In genomic region chr15:101526442-101526841, GRCh38 we compare ENCODE assay signal across 21 cellular contexts. TPM values are rescaled to one million over a fixed set of nuclear protein-coding genes. Genes with fewer than 3 reads are reported as not detected.
DNase-seq lines count a peak whose midpoint lies in the region; ATAC-seq and TF ChIP-seq lines count a peak whose summit lies in the region.
"Had no signal": no experiment of that assay in that cellular context is flagged by ENCODE, and none has a peak within 500 bp of the region (broad histone marks: within the 10 kb centered on the region; RNA-seq: fewer than 3 reads in every experiment).

No MANE protein-coding gene starts in this region.

- peak overlapping the region; percentile 76; the same call in 1 of the 2 replicates for H2AFZ ChIP-seq in GM23338
- H2AFZ ChIP-seq in neuronal stem cell (ENCODE audit: low read length) = no peak overlapping the region

- H3K9me3 ChIP-seq in BLaER1 (no peaks in the 10 kb centered on the region), esophagus muscularis mucosa (no peaks in the 10 kb centered on the region), neuronal stem cell (replicated peaks in 1 of 2; ENCODE audit: control insufficient read depth in 2 of 2, insufficient read depth in 1 of 2, low read depth in 1 of 2, low read length in 2 of 2) (peaks cover 0 to 2% of the 10 kb centered on the region in 2 donors)
- H3K9me3 ChIP-seq: Caco-2, HAP-1 had no signal

- TF ChIP-seq EP300 in esophagus muscularis mucosa (IDR thresholded peaks at IDR 0.05) = no peak

- no peak overlapping the region for H4K91ac ChIP-seq in neuronal stem cell (ENCODE audit: low read depth, low read length, poor library complexity)

- H4K20me1 ChIP-seq in BLaER1 (no peaks in the 10 kb centered on the region), GM23338 (replicated peaks; ENCODE audit: insufficient read depth) (no peaks in the 10 kb centered on the region)

- H3K9ac ChIP-seq in BLaER1 (no peak overlapping the region), neuronal stem cell (ENCODE audit: low read depth, low read length, poor library complexity) (no peak overlapping the region)

- H3K27ac Mint-ChIP-seq in GM23338 = no peak overlapping the region
- no peak overlapping the region for H3K27ac Mint-ChIP-seq in natural killer cell treated with Interleukin-12 subunit alpha and Interleukin-12 subunit beta and Interleukin-15 and Interleukin-18, amount 100 ng/mL, for 72 hours
- H3K27ac Mint-ChIP-seq in stimulated activated naive B cell treated with anti-CD40 and anti-IgM and Interleukin-4, amounts not matched to agents 10 μg/mL and 1 μg/mL and 100 μg/mL, for 72 hours = no peak overlapping the region
- H3K27ac Mint-ChIP-seq: CD4-positive, CD25-positive, alpha-beta regulatory T cell had no signal

- H3K4ac ChIP-seq in neuronal stem cell (ENCODE audit: low read length) = no peak overlapping the region

- H3K27me3 ChIP-seq in BLaER1 (no peaks in the 10 kb centered on the region), GM23338 (ENCODE audit: insufficient read depth) (no peaks in the 10 kb centered on the region), esophagus muscularis mucosa (peaks cover 0 to 15% (median 0%) of the 10 kb centered on the region in 4 donors), neuronal stem cell (ENCODE audit: control insufficient read depth in 3 of 3, insufficient read depth in 3 of 3, low read depth in 1 of 3, low read length in 3 of 3) (peaks cover 0 to 13% (median 0%) of the 10 kb centered on the region in 3 experiments)

- DNase-seq in GM23338 (ENCODE audit: low spot score) (peak; percentile 37), esophagus muscularis mucosa (ENCODE audit: extremely low spot score) (peak; percentile 90), neuronal stem cell (ENCODE audit: low spot score) (no peak), NCI-H69 (lab: John Stamatoyannopoulos, UW) (no peak)
- no peak for DNase-seq in natural killer cell treated with Interleukin-12 subunit alpha and Interleukin-12 subunit beta and Interleukin-15 and Interleukin-18, amount 100 ng/mL, for 72 hours (ENCODE audit: low spot score)
- DNase-seq in stimulated activated naive B cell treated with anti-CD40 and anti-IgM and Interleukin-4, amounts not matched to agents 10 μg/mL and 1 μg/mL and 100 μg/mL, for 72 hours = no peak
- DNase-seq: ACHN; AML-193; Caco-2; CD4-positive, CD25-positive, alpha-beta regulatory T cell; GF-D8; KBM-7; MV-4-11; NCI-H1694 treated with DMSO at 0.1 percent for 48 hours; NCI-H510A; NCI-H774; Right ventricle myocardium superior; SW 1271 had no signal

- no peak overlapping the region for H4K8ac ChIP-seq in neuronal stem cell (ENCODE audit: low read depth, low read length)

- H3K4me2 ChIP-seq in BLaER1 (peak overlapping the region; percentile 77), GM23338 (no peak overlapping the region), neuronal stem cell (ENCODE audit: insufficient read depth, low read length, poor library complexity, severe bottlenecking) (no peak overlapping the region)

- no peak overlapping the region for H3K4me3 Mint-ChIP-seq in GM23338
- no peak overlapping the region for H3K4me3 Mint-ChIP-seq in natural killer cell treated with Interleukin-12 subunit alpha and Interleukin-12 subunit beta and Interleukin-15 and Interleukin-18, amount 100 ng/mL, for 72 hours
- H3K4me3 Mint-ChIP-seq in stimulated activated naive B cell treated with anti-CD40 and anti-IgM and Interleukin-4, amounts not matched to agents 10 μg/mL and 1 μg/mL and 100 μg/mL, for 72 hours = no peak overlapping the region
- H3K4me3 Mint-ChIP-seq: CD4-positive, CD25-positive, alpha-beta regulatory T cell had no signal

- H3K4me1 Mint-ChIP-seq in GM23338 = peaks cover 11% of the 10 kb centered on the region; the same call in 2 of the 3 replicates
- H3K4me1 Mint-ChIP-seq in natural killer cell treated with Interleukin-12 subunit alpha and Interleukin-12 subunit beta and Interleukin-15 and Interleukin-18, amount 100 ng/mL, for 72 hours (ENCODE audit: low read depth in 2 of 2) = peaks cover 0 to 5% of the 10 kb centered on the region in 2 donors
- H3K4me1 Mint-ChIP-seq in stimulated activated naive B cell treated with anti-CD40 and anti-IgM and Interleukin-4, amounts not matched to agents 10 μg/mL and 1 μg/mL and 100 μg/mL, for 72 hours = peaks cover 0 to 3% of the 10 kb centered on the region in 2 donors

- H3K36me3 Mint-ChIP-seq in GM23338 (ENCODE audit: low read depth) = no peaks in the 10 kb centered on the region
- H3K36me3 Mint-ChIP-seq in natural killer cell treated with Interleukin-12 subunit alpha and Interleukin-12 subunit beta and Interleukin-15 and Interleukin-18, amount 100 ng/mL, for 72 hours = no peaks in the 10 kb centered on the region
- no peaks in the 10 kb centered on the region for H3K36me3 Mint-ChIP-seq in stimulated activated naive B cell treated with anti-CD40 and anti-IgM and Interleukin-4, amounts not matched to agents 10 μg/mL and 1 μg/mL and 100 μg/mL, for 72 hours
- H3K36me3 Mint-ChIP-seq: CD4-positive, CD25-positive, alpha-beta regulatory T cell had no signal

- TF ChIP-seq CTCF in GM23338 (conservative IDR thresholded peaks at IDR 0.05; ENCODE audit: low read depth in 2 of 2) = no peak
- no peak for TF ChIP-seq CTCF in esophagus muscularis mucosa (IDR thresholded peaks at IDR 0.05)

- peak overlapping the region; percentile 56 for H2AK5ac ChIP-seq in neuronal stem cell (ENCODE audit: low read depth, low read length)

- no peak overlapping the region for H3K27ac ChIP-seq in BLaER1
- no peak overlapping the region for H3K27ac ChIP-seq in GM23338 (ENCODE audit: low read depth)
- H3K27ac ChIP-seq in esophagus muscularis mucosa (replicated peaks in 1 of 4) = no peak overlapping the region
- no peak overlapping the region for H3K27ac ChIP-seq in neuronal stem cell (replicated peaks; ENCODE audit: low read length)

- H3K9me3 Mint-ChIP-seq in GM23338 = no peaks in the 10 kb centered on the region
- no peaks in the 10 kb centered on the region for H3K9me3 Mint-ChIP-seq in natural killer cell treated with Interleukin-12 subunit alpha and Interleukin-12 subunit beta and Interleukin-15 and Interleukin-18, amount 100 ng/mL, for 72 hours
- no peaks in the 10 kb centered on the region for H3K9me3 Mint-ChIP-seq in stimulated activated naive B cell treated with anti-CD40 and anti-IgM and Interleukin-4, amounts not matched to agents 10 μg/mL and 1 μg/mL and 100 μg/mL, for 72 hours

- H3K4me1 ChIP-seq in BLaER1 = peaks cover 88% of the 10 kb centered on the region
- H3K4me1 ChIP-seq in GM23338 (ENCODE audit: insufficient read depth) = no peaks in the 10 kb centered on the region
- H3K4me1 ChIP-seq in esophagus muscularis mucosa = peaks cover 12 to 22% (median 22%) of the 10 kb centered on the region in 4 donors
- peaks cover 0 to 6% of the 10 kb centered on the region in 2 donors for H3K4me1 ChIP-seq in neuronal stem cell (ENCODE audit: control insufficient read depth in 2 of 2, insufficient read depth in 1 of 2, low read depth in 1 of 2, low read length in 2 of 2)
- H3K4me1 ChIP-seq: HAP-1 had no signal

- no peaks in the 10 kb centered on the region for H3K9me2 ChIP-seq in GM23338 (ENCODE audit: insufficient read depth)

- no peak overlapping the region for H3K4me3 ChIP-seq in BLaER1
- H3K4me3 ChIP-seq in GM23338 = no peak overlapping the region
- no peak overlapping the region for H3K4me3 ChIP-seq in esophagus muscularis mucosa
- H3K4me3 ChIP-seq in neuronal stem cell (ENCODE audit: low read length in 2 of 2) = no peak overlapping the region
- H3K4me3 ChIP-seq: HAP-1 had no signal

- H3K27me3 Mint-ChIP-seq in GM23338 (ENCODE audit: insufficient read depth, low read depth, poor library complexity) = peaks cover 5% of the 10 kb centered on the region
- H3K27me3 Mint-ChIP-seq in natural killer cell treated with Interleukin-12 subunit alpha and Interleukin-12 subunit beta and Interleukin-15 and Interleukin-18, amount 100 ng/mL, for 72 hours = peaks cover 0 to 10% of the 10 kb centered on the region in 2 donors
- H3K27me3 Mint-ChIP-seq in stimulated activated naive B cell treated with anti-CD40 and anti-IgM and Interleukin-4, amounts not matched to agents 10 μg/mL and 1 μg/mL and 100 μg/mL, for 72 hours = peaks cover 10 to 25% of the 10 kb centered on the region in 2 donors

- no peak overlapping the region for H3K14ac ChIP-seq in neuronal stem cell (ENCODE audit: low read length)

- ATAC-seq in GM23338 (peak; percentile 65), GM21786 (IDR thresholded peaks at IDR 0.05; ENCODE audit: unreplicated experiment) (no peak)
- ATAC-seq in natural killer cell treated with Interleukin-12 subunit alpha and Interleukin-12 subunit beta and Interleukin-15 and Interleukin-18, amount 100 ng/mL, for 72 hours = no peak
- ATAC-seq in stimulated activated naive B cell treated with anti-CD40 and anti-IgM and Interleukin-4, amounts not matched to agents 10 μg/mL and 1 μg/mL and 100 μg/mL, for 72 hours (replicated peaks) = no peak

- H2BK5ac ChIP-seq in neuronal stem cell (ENCODE audit: low read length) = no peak overlapping the region

- H3F3A ChIP-seq in GM23338 (replicated peaks; ENCODE audit: low read depth) = no peaks in the 10 kb centered on the region

- H3K23ac ChIP-seq in neuronal stem cell (ENCODE audit: low read depth, low read length, poor library complexity) = peak overlapping the region; percentile 77

- WGBS in esophagus muscularis mucosa = 79% methylated on average over 9 of the region's 13 CpGs
- no CpG with 5 or more reads among the region's 13 CpGs for WGBS in neuronal stem cell (ENCODE audit: extremely low coverage in 2 of 2, insufficient read length in 2 of 2, insufficient replicate concordance in 1 of 2), 2 donors

- no peak overlapping the region for H2BK120ac ChIP-seq in neuronal stem cell (ENCODE audit: low read depth, low read length)

- intact Hi-C loops in esophagus muscularis mucosa (cut with DNase I) = no loop called here

- H2BK12ac ChIP-seq in neuronal stem cell (ENCODE audit: low read length) = no peak overlapping the region

- no peaks in the 10 kb centered on the region for H3K79me2 ChIP-seq in GM23338 (replicated peaks; ENCODE audit: insufficient read depth)

- no peaks in the 10 kb centered on the region for H3K36me3 ChIP-seq in BLaER1
- no peaks in the 10 kb centered on the region for H3K36me3 ChIP-seq in GM23338 (ENCODE audit: insufficient read depth)
- no peaks in the 10 kb centered on the region for H3K36me3 ChIP-seq in esophagus muscularis mucosa
- H3K36me3 ChIP-seq in neuronal stem cell (replicated peaks in 1 of 2; ENCODE audit: control insufficient read depth in 2 of 2, insufficient read depth in 2 of 2, low read length in 2 of 2) = no peaks in the 10 kb centered on the region
- H3K36me3 ChIP-seq: HAP-1 had no signal

- no peak overlapping the region for H3K18ac ChIP-seq in neuronal stem cell (ENCODE audit: low read length)

- no peak for TF ChIP-seq POLR2A in esophagus muscularis mucosa (IDR thresholded peaks at IDR 0.05; ENCODE audit: low read depth)

- no peaks in the 10 kb centered on the region for H3K79me1 ChIP-seq in neuronal stem cell (ENCODE audit: low read depth, low read length)

- no peak overlapping the region for H2BK15ac ChIP-seq in neuronal stem cell (ENCODE audit: low read length)

RNA-seq across cellular contexts. Expression of gene PCSK6, which starts 36.9 kb away (rescaled TPM):
- 6.7 and 7.8 TPM in 2 replicates for total RNA-seq in GM23338 (2014; rRNA removed; shearing (Covaris generic))
- 1.7 and 2.4 TPM in 2 replicates for polyA plus RNA-seq in GM23338 (2016; fragmentation: Nextera tagmentation; extraction: Ambion mirVana)
- total RNA-seq in esophagus muscularis mucosa = 10 to 100 TPM; 13.6 to 24.1 (median 15.3) TPM
- 2.0 TPM for polyA plus RNA-seq in neuronal stem cell (2013, experiment 1 of 2)
- 1.8 TPM for polyA plus RNA-seq in neuronal stem cell (2013, experiment 2 of 2)
- under 1 TPM in 1 of 2 donors, not detected in 1; 0.95 TPM for total RNA-seq in natural killer cell treated with Interleukin-12 subunit alpha and Interleukin-12 subunit beta and Interleukin-15 and Interleukin-18, amount 100 ng/mL, for 72 hours

Comparison
In these comparisons a context has a peak if more than half of its experiments do, and no peak if none do; other contexts are left out.
1. DNase-seq: peak in GM23338 (single experiment) and esophagus muscularis mucosa (single experiment); none in neuronal stem cell (single experiment), NCI-H69 (single experiment), natural killer cell treated with Interleukin-12 subunit alpha and Interleukin-12 subunit beta and Interleukin-15 and Interleukin-18, amount 100 ng/mL, for 72 hours (single experiment) and stimulated activated naive B cell treated with anti-CD40 and anti-IgM and Interleukin-4, amounts not matched to agents 10 μg/mL and 1 μg/mL and 100 μg/mL, for 72 hours (single experiment).